Comparison of ENCODE assay signal across 8 cellular contexts in genomic region chr2:100178085-100178788, GRCh38.
DNase-seq lines count a peak whose midpoint lies in the region; ATAC-seq and TF ChIP-seq lines count a peak whose summit lies in the region.

No MANE protein-coding gene starts in this region.

- CTCF ChIA-PET in GM10248 (lab: Yijun Ruan, JAX), result interaction anchor here (0.9 to 1.0 kb wide), 2 partner anchors 12 to 19 kb away, joined by 3 read pairs; no protein-coding TSS in a partner anchor

- H2AFZ ChIP-seq in SU-DHL-6 (ENCODE audit: low read depth, low read length, severe bottlenecking), result no peak overlapping the region

- no peak overlapping the region for H3K9ac ChIP-seq in SU-DHL-6 (ENCODE audit: low read length)

- no peaks in the 10 kb centered on the region for H3K27me3 ChIP-seq in SU-DHL-6 (ENCODE audit: low read length)

- no peak overlapping the region for H3K4me2 ChIP-seq in SU-DHL-6 (ENCODE audit: low read depth, low read length, poor library complexity, severe bottlenecking)

- no peaks in the 10 kb centered on the region for H3K36me3 ChIP-seq in SU-DHL-6 (ENCODE audit: low read length)

- H3K79me2 ChIP-seq in SU-DHL-6 (ENCODE audit: insufficient read depth, low read length), result no peaks in the 10 kb centered on the region

- H3K9me2 ChIP-seq in SU-DHL-6 (replicated peaks; ENCODE audit: insufficient read depth, low read length), result no peaks in the 10 kb centered on the region

- ATAC-seq in GM21576 (IDR thresholded peaks at IDR 0.05; ENCODE audit: unreplicated experiment), result no peak
- ATAC-seq in HG02642 (IDR thresholded peaks at IDR 0.05; ENCODE audit: poor library complexity, unreplicated experiment), result no peak

- H3K9me3 ChIP-seq in SU-DHL-6 (ENCODE audit: insufficient read depth, low read length), result no peaks in the 10 kb centered on the region

- no peaks in the 10 kb centered on the region for H3F3A ChIP-seq in SU-DHL-6 (ENCODE audit: insufficient read depth)

- H3K27ac ChIP-seq in SU-DHL-6 (ENCODE audit: low read depth, low read length), result no peak overlapping the region

- POLR2A ChIA-PET in GM10248 (lab: Yijun Ruan, JAX), result no interaction called here

- no peaks in the 10 kb centered on the region for H4K20me1 ChIP-seq in SU-DHL-6 (ENCODE audit: low read depth, low read length)

- DNase-seq in GM10248 (ENCODE audit: extremely low spot score), result peak; percentile 35
- DNase-seq in HPDE6-E6E7 (ENCODE audit: extremely low spot score), result peak; percentile 23
- peak; percentile 38 for DNase-seq in fibroblast of pulmonary artery (ENCODE audit: low read depth)
- DNase-seq in stimulated activated CD8-positive, alpha-beta memory T cell treated with anti-CD3 and anti-CD28 coated beads, Interleukin-4, amount 100 ng/mL, for 48 hours, result peak; percentile 53
- DNase-seq in NCI-H510A treated with DMSO at 0.1 percent for 48 hours (lab: John Stamatoyannopoulos, UW), result no peak

- no peak for TF ChIP-seq CTCF in GM10248 (IDR thresholded peaks at IDR 0.05; ENCODE audit: control extremely low read depth, extremely low read depth, low read depth, missing control alignments)
- peak; percentile 41 for TF ChIP-seq CTCF in SU-DHL-6 (IDR thresholded peaks at IDR 0.05; ENCODE audit: insufficient read depth, low read length, poor library complexity, severe bottlenecking)
- peak; percentile 27 for TF ChIP-seq CTCF in fibroblast of pulmonary artery (IDR thresholded peaks at IDR 0.05; ENCODE audit: low read length, missing control alignments)

- H3K4me3 ChIP-seq in SU-DHL-6 (ENCODE audit: insufficient read depth, low read length, poor library complexity, severe bottlenecking) (no peak overlapping the region), fibroblast of pulmonary artery (replicated peaks; ENCODE audit: low read depth, low read length) (no peak overlapping the region)
